Comparison of ENCODE assay signal across 8 cellular contexts in genomic region chr19:3324405-3324856, GRCh38. TPM values are rescaled to one million over a fixed set of nuclear protein-coding genes. Genes with fewer than 3 reads are reported as not detected.
DNase-seq lines count a peak whose midpoint lies in the region; ATAC-seq and TF ChIP-seq lines count a peak whose summit lies in the region.

No MANE protein-coding gene starts in this region.

- no peaks in the 10 kb centered on the region for H3K27me3 ChIP-seq in RWPE2 (ENCODE audit: insufficient read depth, poor library complexity, severe bottlenecking)

- no peak overlapping the region for H3K4me3 ChIP-seq in RWPE2 (ENCODE audit: severe bottlenecking)

- TF ChIP-seq CTCF in RWPE2 (IDR thresholded peaks at IDR 0.05; ENCODE audit: poor library complexity, severe bottlenecking), result peak; percentile 51

- H3K4me1 ChIP-seq in RWPE2 (ENCODE audit: insufficient read depth, poor library complexity, severe bottlenecking), result no peaks in the 10 kb centered on the region

- no peak overlapping the region for H3K27ac ChIP-seq in RWPE2 (ENCODE audit: poor library complexity, severe bottlenecking)

- no peaks in the 10 kb centered on the region for H3K9me3 ChIP-seq in RWPE2 (ENCODE audit: severe bottlenecking)

- H3K36me3 ChIP-seq in RWPE2 (ENCODE audit: low read depth), result no peaks in the 10 kb centered on the region

- 0 out of 3 replicates have a peak, but pooled peaks have one; percentile 46 for ATAC-seq in RWPE2 (ENCODE audit: low read depth)
- peak; percentile 47 for ATAC-seq in left ventricle myocardium superior
- no peak for ATAC-seq in GM19023 (IDR thresholded peaks at IDR 0.05; ENCODE audit: unreplicated experiment)
- ATAC-seq in HG03342 (IDR thresholded peaks at IDR 0.05; ENCODE audit: unreplicated experiment), result no peak
- no peak for ATAC-seq in HG02678 (IDR thresholded peaks at IDR 0.05; ENCODE audit: unreplicated experiment)

- intact Hi-C loops in left ventricle myocardium superior (cut with micrococcal nuclease), result no loop called here

- DNase-seq in GM19238 (ENCODE audit: insufficient read length, low spot score) (peak; percentile 55), RWPE2 (ENCODE audit: low spot score) (no peak), activated gamma-delta T cell (lab: John Stamatoyannopoulos, UW) (peak; percentile 37), left ventricle myocardium superior (peak; percentile 77)
- peak; percentile 88 to 89 for DNase-seq in stimulated activated CD4-positive, alpha-beta T cell treated with anti-CD3 and anti-CD28 coated beads, Interleukin-2, amount 100 ng/mL, for 24 hours

RNA-seq across cellular contexts. Expression of gene NFIC, which starts 42.0 kb away (rescaled TPM):
- total RNA-seq in left ventricle myocardium superior, result 178 TPM

Comparison
In these comparisons a context has a peak if more than half of its experiments do, and no peak if none do; other contexts are left out.
1. ATAC-seq: peak in RWPE2 (single experiment) and left ventricle myocardium superior (single experiment); none in GM19023 (single experiment), HG03342 (single experiment) and HG02678 (single experiment).